In genomic region chr6:86916393-86916792, GRCh38 we compare ENCODE assay signal across 34 cellular contexts. TPM values are rescaled to one million over a fixed set of nuclear protein-coding genes. Genes with fewer than 3 reads are reported as not detected.
"Had no signal": no experiment of that assay in that cellular context is flagged by ENCODE, and none has a peak within 500 bp of the region (broad histone marks: within the 10 kb centered on the region; RNA-seq: fewer than 3 reads in every experiment).

No MANE protein-coding gene starts in this region.

- H3K4me3 ChIP-seq: stomach, suprapubic skin, testis, thoracic aorta, thyroid gland, tibial artery, tibial nerve, transverse colon, upper lobe of left lung, upper lobe of right lung, uterus, vagina had no signal

- H3K4me1 Mint-ChIP-seq: stimulated activated effector memory CD8-positive, alpha-beta T cell treated with anti-CD3 and anti-CD28 coated beads, Interleukin-12 subunit alpha, Interleukin-12 subunit beta, amount 100 ng/mL, for 72 hours; stimulated activated memory B cell treated with anti-CD40 and anti-IgM and Interleukin-4, amounts not matched to agents 10 μg/mL and 1 μg/mL and 100 μg/mL, for 72 hours; stimulated activated naive B cell treated with anti-CD40 and anti-IgM and Interleukin-4, amounts not matched to agents 10 μg/mL and 1 μg/mL and 100 μg/mL, for 72 hours; stimulated activated naive CD8-positive, alpha-beta T cell treated with anti-CD3 and anti-CD28 coated beads, Interleukin-15, amount 100 ng/mL, for 72 hours had no signal

- H3K4me3 Mint-ChIP-seq: stimulated activated effector memory CD8-positive, alpha-beta T cell treated with anti-CD3 and anti-CD28 coated beads, Interleukin-12 subunit alpha, Interleukin-12 subunit beta, amount 100 ng/mL, for 72 hours; stimulated activated memory B cell treated with anti-CD40 and anti-IgM and Interleukin-4, amounts not matched to agents 10 μg/mL and 1 μg/mL and 100 μg/mL, for 72 hours; stimulated activated naive B cell treated with anti-CD40 and anti-IgM and Interleukin-4, amounts not matched to agents 10 μg/mL and 1 μg/mL and 100 μg/mL, for 72 hours; stimulated activated naive CD8-positive, alpha-beta T cell treated with anti-CD3 and anti-CD28 coated beads, Interleukin-15, amount 100 ng/mL, for 72 hours; stimulated activated naive CD8-positive, alpha-beta T cell treated with anti-CD3 and anti-CD28 coated beads, Interleukin-15, Interleukin-2, amounts not matched to agents 100 ng/mL and 50 ng/mL, for 24 hours; type B pancreatic cell had no signal

- H3K9me3 ChIP-seq: stomach, testis, thoracic aorta, thyroid gland, tibial artery, tibial nerve, transverse colon, upper lobe of left lung, upper lobe of right lung, uterus, vagina had no signal

- H3K27ac Mint-ChIP-seq: stimulated activated effector memory CD8-positive, alpha-beta T cell treated with anti-CD3 and anti-CD28 coated beads, Interleukin-12 subunit alpha, Interleukin-12 subunit beta, amount 100 ng/mL, for 72 hours; stimulated activated memory B cell treated with anti-CD40 and anti-IgM and Interleukin-4, amounts not matched to agents 10 μg/mL and 1 μg/mL and 100 μg/mL, for 72 hours; stimulated activated naive B cell treated with anti-CD40 and anti-IgM and Interleukin-4, amounts not matched to agents 10 μg/mL and 1 μg/mL and 100 μg/mL, for 72 hours; stimulated activated naive CD8-positive, alpha-beta T cell treated with anti-CD3 and anti-CD28 coated beads, Interleukin-15, amount 100 ng/mL, for 72 hours; stimulated activated naive CD8-positive, alpha-beta T cell treated with anti-CD3 and anti-CD28 coated beads, Interleukin-15, Interleukin-2, amounts not matched to agents 100 ng/mL and 50 ng/mL, for 24 hours; type B pancreatic cell had no signal

- H3K27ac ChIP-seq: stomach, suprapubic skin, testis, thoracic aorta, thyroid gland, tibial artery, tibial nerve, transverse colon, upper lobe of left lung, upper lobe of right lung, uterus, vagina had no signal

- H3K27me3 ChIP-seq: stomach, suprapubic skin, testis, thyroid gland, tibial artery, tibial nerve, transverse colon, upper lobe of left lung, upper lobe of right lung, uterus, vagina had no signal

- H3K36me3 Mint-ChIP-seq: stimulated activated effector memory CD8-positive, alpha-beta T cell treated with anti-CD3 and anti-CD28 coated beads, Interleukin-12 subunit alpha, Interleukin-12 subunit beta, amount 100 ng/mL, for 72 hours; stimulated activated memory B cell treated with anti-CD40 and anti-IgM and Interleukin-4, amounts not matched to agents 10 μg/mL and 1 μg/mL and 100 μg/mL, for 72 hours; stimulated activated naive B cell treated with anti-CD40 and anti-IgM and Interleukin-4, amounts not matched to agents 10 μg/mL and 1 μg/mL and 100 μg/mL, for 72 hours; type B pancreatic cell had no signal

- DNase-seq: stimulated activated CD4-positive, alpha-beta T cell treated with anti-CD3 and anti-CD28 coated beads, Interleukin-2, amount 100 ng/mL, for 48 hours; stimulated activated CD4-positive, alpha-beta T cell treated with anti-CD3 and anti-CD28 coated beads, Interleukin-4, amount 100 ng/mL, for 1 hour; stimulated activated CD4-positive, alpha-beta T cell treated with anti-CD3 and anti-CD28 coated beads, Interleukin-4, amount 100 ng/mL, for 24 hours; stimulated activated CD4-positive, alpha-beta T cell treated with anti-CD3 and anti-CD28 coated beads, Interleukin-4, amount 100 ng/mL, for 4 hours; stimulated activated CD8-positive, alpha-beta memory T cell treated with anti-CD3 and anti-CD28 coated beads, Interleukin-4, amount 100 ng/mL, for 48 hours; stimulated activated naive B cell treated with anti-CD40 and anti-IgM and Interleukin-4, amounts not matched to agents 10 μg/mL and 1 μg/mL and 100 μg/mL, for 72 hours; stimulated activated naive CD4-positive, alpha-beta T cell; stimulated activated naive CD4-positive, alpha-beta T cell treated with Interleukin-2 at 50 U/mL for 16 hours; stimulated activated naive CD8-positive, alpha-beta T cell treated with anti-CD3 and anti-CD28 coated beads, Interleukin-15, amount 100 ng/mL, for 72 hours; stimulated activated naive CD8-positive, alpha-beta T cell treated with anti-CD3 and anti-CD28 coated beads, Interleukin-15, Interleukin-2, amounts not matched to agents 100 U/mL and 50 U/mL, for 24 hours; stomach; substantia nigra; testis; thyroid gland; tibial artery; transverse colon; trophoblast cell; upper lobe of left lung; upper lobe of right lung; uterus had no signal

- H3K9me3 Mint-ChIP-seq: stimulated activated memory B cell treated with anti-CD40 and anti-IgM and Interleukin-4, amounts not matched to agents 10 μg/mL and 1 μg/mL and 100 μg/mL, for 72 hours; stimulated activated naive B cell treated with anti-CD40 and anti-IgM and Interleukin-4, amounts not matched to agents 10 μg/mL and 1 μg/mL and 100 μg/mL, for 72 hours; stimulated activated naive CD8-positive, alpha-beta T cell treated with anti-CD3 and anti-CD28 coated beads, Interleukin-15, amount 100 ng/mL, for 72 hours; stimulated activated naive CD8-positive, alpha-beta T cell treated with anti-CD3 and anti-CD28 coated beads, Interleukin-15, Interleukin-2, amounts not matched to agents 100 ng/mL and 50 ng/mL, for 24 hours; type B pancreatic cell had no signal

- H3K4me1 ChIP-seq: stomach, suprapubic skin, testis, thyroid gland, tibial artery, tibial nerve, transverse colon, upper lobe of left lung, upper lobe of right lung, uterus, vagina had no signal

- H3K27me3 Mint-ChIP-seq: stimulated activated memory B cell treated with anti-CD40 and anti-IgM and Interleukin-4, amounts not matched to agents 10 μg/mL and 1 μg/mL and 100 μg/mL, for 72 hours; stimulated activated naive CD8-positive, alpha-beta T cell treated with anti-CD3 and anti-CD28 coated beads, Interleukin-15, amount 100 ng/mL, for 72 hours; stimulated activated naive CD8-positive, alpha-beta T cell treated with anti-CD3 and anti-CD28 coated beads, Interleukin-15, Interleukin-2, amounts not matched to agents 100 ng/mL and 50 ng/mL, for 24 hours; type B pancreatic cell had no signal

- FAIRE-seq: urothelium cell line had no signal

- ATAC-seq: stimulated activated effector memory CD8-positive, alpha-beta T cell treated with anti-CD3 and anti-CD28 coated beads, Interleukin-12 subunit alpha, Interleukin-12 subunit beta, amount 100 ng/mL, for 72 hours; stimulated activated memory B cell treated with anti-CD40 and anti-IgM and Interleukin-4, amounts not matched to agents 10 μg/mL and 1 μg/mL and 100 μg/mL, for 72 hours; stimulated activated naive CD8-positive, alpha-beta T cell treated with anti-CD3 and anti-CD28 coated beads, Interleukin-15, amount 100 ng/mL, for 72 hours; stimulated activated naive CD8-positive, alpha-beta T cell treated with anti-CD3 and anti-CD28 coated beads, Interleukin-15, Interleukin-2, amounts not matched to agents 100 U/mL and 50 U/mL, for 24 hours; upper lobe of right lung had no signal

- H3K36me3 ChIP-seq: stomach, suprapubic skin, thoracic aorta, thyroid gland, tibial artery, tibial nerve, transverse colon, upper lobe of left lung, upper lobe of right lung, uterus, vagina had no signal

RNA-seq across cellular contexts. Expression of gene HTR1E, which starts 20.9 kb away (rescaled TPM):
- total RNA-seq: subcutaneous adipose tissue, suprapubic skin, temporal lobe, thoracic aorta, tibial nerve, transverse colon, upper lobe of left lung, upper lobe of right lung, ureter, vagina had no signal
- polyA plus RNA-seq: thymus, urinary bladder had no signal
